Comparison of ENCODE assay signal across 15 cellular contexts in the genomic region with DNA sequence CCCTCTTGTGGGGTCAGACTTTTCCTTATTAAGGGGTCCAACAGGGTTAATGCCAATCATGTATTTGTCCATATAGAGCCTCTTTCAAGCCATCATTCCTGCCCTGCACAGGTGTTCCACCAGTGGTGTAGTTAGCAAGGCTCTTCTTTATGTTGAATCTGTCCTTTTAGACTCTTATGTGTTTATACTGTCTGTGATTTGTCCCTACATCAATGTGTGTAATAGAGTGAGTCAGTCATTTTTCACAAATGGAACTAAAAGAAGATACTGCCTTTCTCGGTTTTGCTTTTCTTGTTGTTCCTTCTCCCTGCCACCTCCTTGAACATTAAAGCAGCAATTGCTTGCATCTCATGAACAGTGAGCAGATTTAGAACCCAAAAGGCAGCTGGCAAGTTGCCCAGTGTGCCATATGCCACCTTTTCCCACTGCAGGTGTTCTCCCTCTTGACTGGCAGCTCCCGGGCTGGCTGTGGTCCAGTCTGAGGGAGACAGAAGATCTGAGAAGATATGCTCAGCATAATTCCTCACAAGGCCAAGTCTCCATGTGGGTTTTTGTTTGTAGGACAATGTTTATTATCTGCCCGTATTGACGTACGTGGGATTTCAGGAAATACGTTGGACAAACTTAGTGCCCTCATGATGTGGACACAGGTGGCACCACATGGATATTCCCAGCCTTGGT.
DNase-seq lines count a peak whose midpoint lies in the region; ATAC-seq and TF ChIP-seq lines count a peak whose summit lies in the region.
"Had no signal": no experiment of that assay in that cellular context is flagged by ENCODE, and none has a peak within 500 bp of the region (broad histone marks: within the 10 kb centered on the region; RNA-seq: fewer than 3 reads in every experiment).

No MANE protein-coding gene starts in this region.

- H3K27me3 Mint-ChIP-seq in activated naive CD8-positive, alpha-beta T cell treated with anti-CD3 and anti-CD28 coated beads, Interleukin-2, amount 50 U/mL, for 24 hours, result peaks cover 4% of the 10 kb centered on the region

- no peak overlapping the region for H3K27ac Mint-ChIP-seq in activated naive CD8-positive, alpha-beta T cell treated with anti-CD3 and anti-CD28 coated beads, Interleukin-2, amount 50 U/mL, for 24 hours
- H3K27ac Mint-ChIP-seq: activated naive CD8-positive, alpha-beta T cell; effector memory CD8-positive, alpha-beta T cell had no signal

- no peak overlapping the region for H3K9ac ChIP-seq in KMS-11

- H3K27ac ChIP-seq in KMS-11, result no peak overlapping the region
- H3K27ac ChIP-seq: SJCRH30 had no signal

- ATAC-seq in activated naive CD8-positive, alpha-beta T cell treated with anti-CD3 and anti-CD28 coated beads, Interleukin-2, amount 50 U/mL, for 24 hours, result no peak
- ATAC-seq: effector memory CD8-positive, alpha-beta T cell; sciatic nerve had no signal

- TF ChIP-seq CTCF in KMS-11 (conservative IDR thresholded peaks at IDR 0.05; ENCODE audit: low read depth, low read length), result no peak

- H3K36me3 Mint-ChIP-seq in activated naive CD8-positive, alpha-beta T cell treated with anti-CD3 and anti-CD28 coated beads, Interleukin-2, amount 50 U/mL, for 24 hours (ENCODE audit: low read depth), result no peaks in the 10 kb centered on the region
- H3K36me3 Mint-ChIP-seq: activated naive CD8-positive, alpha-beta T cell had no signal

- H4K20me1 ChIP-seq in KMS-11 (ENCODE audit: insufficient read depth), result no peaks in the 10 kb centered on the region

- H3K4me2 ChIP-seq in KMS-11, result peak overlapping the region; percentile 5; the same call in 1 of the 2 replicates

- no peaks in the 10 kb centered on the region for H3K27me3 ChIP-seq in KMS-11 (ENCODE audit: insufficient read depth, low read depth)

- DNase-seq in NCI-H2107 treated with DMSO at 0.1 percent for 48 hours (lab: John Stamatoyannopoulos, UW; ENCODE audit: unreplicated experiment) (peak; percentile 81), RPMI8226 (peak; percentile 97), posterior cingulate gyrus (peak in 7 of 10 donors; percentile 9 to 79 (median 38)), UCSD-AML1 (lab: John Stamatoyannopoulos, UW; ENCODE audit: unreplicated experiment) (no peak), COLO829 (ENCODE audit: low spot score) (no peak)
- DNase-seq in activated naive CD8-positive, alpha-beta T cell treated with anti-CD3 and anti-CD28 coated beads, Interleukin-2, amount 50 U/mL, for 24 hours, result no peak
- DNase-seq: activated CD4-positive, alpha-beta T cell treated with anti-CD3 and anti-CD28 coated beads for 4 hours; effector memory CD8-positive, alpha-beta T cell; stimulated activated CD4-positive, alpha-beta T cell treated with anti-CD3 and anti-CD28 coated beads, Interleukin-2, amount 100 ng/mL, for 48 hours; T1000 had no signal

- H3K4me3 ChIP-seq in KMS-11 (IDR thresholded peaks at IDR 0.05; ENCODE audit: insufficient read depth, low read depth, low read length), result no peak overlapping the region
- H3K4me3 ChIP-seq: HAP-1, SJCRH30 had no signal

- no peak overlapping the region for H2AFZ ChIP-seq in KMS-11 (ENCODE audit: low read depth)

- H3K4me1 Mint-ChIP-seq in activated naive CD8-positive, alpha-beta T cell treated with anti-CD3 and anti-CD28 coated beads, Interleukin-2, amount 50 U/mL, for 24 hours, result no peaks in the 10 kb centered on the region

- H3K4me1 ChIP-seq in KMS-11 (ENCODE audit: low read depth, poor library complexity, severe bottlenecking), result peaks cover 7% of the 10 kb centered on the region
- H3K4me1 ChIP-seq: HAP-1 had no signal

- no peaks in the 10 kb centered on the region for H3K9me3 Mint-ChIP-seq in activated naive CD8-positive, alpha-beta T cell treated with anti-CD3 and anti-CD28 coated beads, Interleukin-2, amount 50 U/mL, for 24 hours

- H3K4me3 Mint-ChIP-seq in activated naive CD8-positive, alpha-beta T cell treated with anti-CD3 and anti-CD28 coated beads, Interleukin-2, amount 50 U/mL, for 24 hours, result no peak overlapping the region
- H3K4me3 Mint-ChIP-seq: activated naive CD8-positive, alpha-beta T cell; effector memory CD8-positive, alpha-beta T cell had no signal

- H3K36me3 ChIP-seq in KMS-11 (ENCODE audit: insufficient read depth), result no peaks in the 10 kb centered on the region
- H3K36me3 ChIP-seq: HAP-1, SJCRH30 had no signal

- no peaks in the 10 kb centered on the region for H3K79me2 ChIP-seq in KMS-11 (ENCODE audit: insufficient read depth, low read depth)

- intact Hi-C loops in posterior cingulate gyrus (cut with DNase I), result no loop called here

Comparison
In these comparisons a context has a peak if more than half of its experiments do, and no peak if none do; other contexts are left out.
1. DNase-seq: peak in NCI-H2107 treated with DMSO at 0.1 percent for 48 hours (single experiment), RPMI8226 (single experiment) and posterior cingulate gyrus (7 of 10); none in UCSD-AML1 (single experiment), COLO829 (single experiment) and activated naive CD8-positive, alpha-beta T cell treated with anti-CD3 and anti-CD28 coated beads, Interleukin-2, amount 50 U/mL, for 24 hours (single experiment).